ENCODE assay signal across 1 cellular context in genomic region chr20:63707558-63708300, GRCh38.
TF ChIP-seq lines count a peak whose summit lies in the region.

Gene ARFRP1 (minus strand): TSS chr20:63707976. CDS start chr20:63707091, 885 bp downstream.
Gene ZGPAT (plus strand): TSS chr20:63708039. CDS start chr20:63708581, 542 bp downstream.

TF ChIP-seq in HepG2, 621 proteins besides CTCF, POLR2A, EP300 and RAD21 (continued from another document and continues in another):
- no peak for TF ChIP-seq ZNF318 (CRISPR knock-in tag; IDR thresholded peaks at IDR 0.05)
- no peak for TF ChIP-seq ZMAT5 (CRISPR knock-in tag; IDR thresholded peaks at IDR 0.05; ENCODE audit: borderline replicate concordance, low read depth)
- TF ChIP-seq FOXP1 (IDR thresholded peaks at IDR 0.05) = no peak
- no peak for TF ChIP-seq FOXP1 (CRISPR knock-in tag; IDR thresholded peaks at IDR 0.05)
- peak; percentile 85 for TF ChIP-seq PPARG (CRISPR knock-in tag; conservative IDR thresholded peaks at IDR 0.05)
- peak; percentile 96 for TF ChIP-seq ZNF407 (CRISPR knock-in tag; IDR thresholded peaks at IDR 0.05; ENCODE audit: not compliant biosample characterization)
- peak; percentile 74; the same call in 1 of the 2 replicates for TF ChIP-seq CENPT (CRISPR knock-in tag; IDR thresholded peaks at IDR 0.05; ENCODE audit: low read depth)
- TF ChIP-seq HDAC2 (CRISPR knock-in tag; IDR thresholded peaks at IDR 0.05) = peak; percentile 86
- peak; percentile 97; the same call in 1 of the 2 replicates for TF ChIP-seq ZNF33B (CRISPR knock-in tag; IDR thresholded peaks at IDR 0.05)
- TF ChIP-seq ZNF292 (CRISPR knock-in tag; IDR thresholded peaks at IDR 0.05; ENCODE audit: borderline replicate concordance, low read depth) = no peak
- peak; percentile 98 for TF ChIP-seq FOXO4 (CRISPR knock-in tag; conservative IDR thresholded peaks at IDR 0.05)
- TF ChIP-seq ZNF530 (CRISPR knock-in tag; IDR thresholded peaks at IDR 0.05; ENCODE audit: low read depth) = 0 out of 2 replicates have a peak, but pooled peaks have one; percentile 87
- peak; percentile 88 for TF ChIP-seq ZMYM4 (CRISPR knock-in tag; IDR thresholded peaks at IDR 0.05)
- peak; percentile 52; the same call in 1 of the 2 replicates for TF ChIP-seq HNF4G (IDR thresholded peaks at IDR 0.05; ENCODE audit: borderline replicate concordance, low read depth, low read length)
- peak; percentile 95 for TF ChIP-seq HNF4G (CRISPR knock-in tag; IDR thresholded peaks at IDR 0.05; ENCODE audit: borderline replicate concordance, low read depth)
- peak; percentile 80 for TF ChIP-seq ZNF552 (CRISPR knock-in tag; IDR thresholded peaks at IDR 0.05; ENCODE audit: borderline replicate concordance)
- peak; percentile 98 for TF ChIP-seq ZBTB38 (CRISPR knock-in tag; IDR thresholded peaks at IDR 0.05)
- TF ChIP-seq ZNF550 (CRISPR knock-in tag; IDR thresholded peaks at IDR 0.05; ENCODE audit: borderline replicate concordance) = no peak
- peak; percentile 83; the same call in 1 of the 2 replicates for TF ChIP-seq ZNF441 (CRISPR knock-in tag; IDR thresholded peaks at IDR 0.05; ENCODE audit: borderline replicate concordance)
- TF ChIP-seq NKX3-1 (CRISPR knock-in tag; IDR thresholded peaks at IDR 0.05) = peak; percentile 97
- 0 out of 2 replicates have a peak, but pooled peaks have one; percentile 36 for TF ChIP-seq ZNF609 (CRISPR knock-in tag; IDR thresholded peaks at IDR 0.05; ENCODE audit: borderline replicate concordance)
- TF ChIP-seq CCDC6 (CRISPR knock-in tag; IDR thresholded peaks at IDR 0.05) = peak; percentile 96
- TF ChIP-seq HIC2 (CRISPR knock-in tag; IDR thresholded peaks at IDR 0.05; ENCODE audit: low read depth) = 0 out of 2 replicates have a peak, but pooled peaks have one; percentile 52
- peak; percentile 97; a peak in 3 of 4 replicates for TF ChIP-seq KLF16 (CRISPR knock-in tag; IDR thresholded peaks at IDR 0.05)
- 0 out of 2 replicates have a peak, but pooled peaks have one; percentile 17 for TF ChIP-seq CAMTA2 (CRISPR knock-in tag; IDR thresholded peaks at IDR 0.05; ENCODE audit: borderline replicate concordance)
- TF ChIP-seq ZNF124 (CRISPR knock-in tag; IDR thresholded peaks at IDR 0.05) = peak; percentile 94
